36 cellular contexts compared by ENCODE assay signal in genomic region chr1:11778336-11778735, GRCh38. TPM values are rescaled to one million over a fixed set of nuclear protein-coding genes. Genes with fewer than 3 reads are reported as not detected.
"Had no signal": no experiment of that assay in that cellular context is flagged by ENCODE, and none has a peak within 500 bp of the region (broad histone marks: within the 10 kb centered on the region; RNA-seq: fewer than 3 reads in every experiment).

No MANE protein-coding gene starts in this region.

- H3K36me3 ChIP-seq: adrenal gland, brain microvascular endothelial cell, breast epithelium had no signal

- H3K4me3 ChIP-seq: adrenal gland, body of pancreas, breast epithelium had no signal

- ATAC-seq: activated CD8-positive, alpha-beta T cell treated with anti-CD3 and anti-CD28 coated beads for 36 hours; activated naive CD4-positive, alpha-beta T cell treated with anti-CD3 and anti-CD28 coated beads, Interleukin-2, amount 50 U/mL, for 72 hours; activated T-cell treated with anti-CD3 and anti-CD28 coated beads, Interleukin-2, amount 50 U/mL, for 4 hours; activated T-cell treated with anti-CD3 and anti-CD28 coated beads, Interleukin-2, amount 50 U/mL, for 72 hours; activated T-helper 17 cell treated with anti-CD3 and anti-CD28 coated beads, Interleukin-2, amount 50 U/mL, for 72 hours; body of pancreas had no signal

- FAIRE-seq: astrocyte, TTC549 had no signal

- H3K27ac ChIP-seq: adrenal gland, body of pancreas, brain microvascular endothelial cell, breast epithelium, VCaP had no signal

- H3K27me3 ChIP-seq: adrenal gland, body of pancreas, brain microvascular endothelial cell, breast epithelium had no signal

- H3K9me3 ChIP-seq: adrenal gland, body of pancreas, breast epithelium had no signal

- DNase-seq: activated B cell treated with CpG ODN at 0.5 μM for 24 hours; activated CD4-positive, alpha-beta memory T cell treated with anti-CD3 and anti-CD28 coated beads for 36 hours; activated CD4-positive, alpha-beta T cell treated with anti-CD3 and anti-CD28 coated beads for 4 hours; activated CD4-positive, alpha-beta T cell treated with anti-CD3 and anti-CD28 coated beads, Interleukin-2, amount 10 ng/mL, durations not matched to agents 24 days and 14 days; activated CD4-positive, alpha-beta T cell treated with anti-CD3 and anti-CD28 coated beads, Interleukin-2, amount 50 U/mL, for 1 hour; activated CD4-positive, alpha-beta T cell treated with anti-CD3 and anti-CD28 coated beads, Interleukin-2, amount 50 U/mL, for 4 hours; activated CD4-positive, CD25-positive, alpha-beta regulatory T cell treated with anti-CD3 and anti-CD28 coated beads, Interleukin-2, amount 50 U/mL, for 72 hours; activated CD8-positive, alpha-beta memory T cell treated with anti-CD3 and anti-CD28 coated beads, Interleukin-2, amount 50 U/mL, for 4 hours; activated CD8-positive, alpha-beta T cell treated with anti-CD3 and anti-CD28 coated beads for 36 hours; activated effector memory CD4-positive, alpha-beta T cell treated with anti-CD3 and anti-CD28 coated beads, Interleukin-2, amount 50 U/mL, for 16 hours; activated gamma-delta T cell treated with Interleukin-2 at 50 U/mL for 16 hours; activated naive CD4-positive, alpha-beta T cell; activated naive CD4-positive, alpha-beta T cell treated with anti-CD3 and anti-CD28 coated beads for 36 hours; activated naive CD4-positive, alpha-beta T cell treated with anti-CD3 and anti-CD28 coated beads, Interleukin-2, amount 50 U/mL, for 16 hours; activated naive CD8-positive, alpha-beta T cell treated with anti-CD3 and anti-CD28 coated beads for 36 hours; activated T-cell treated with anti-CD3 and anti-CD28 coated beads for 4 hours; activated T-cell treated with anti-CD3 and anti-CD28 coated beads, Interleukin-2, amount 50 U/mL, for 1 hour; activated T-cell treated with anti-CD3 and anti-CD28 coated beads, Interleukin-2, amount 50 U/mL, for 4 hours; activated T-cell treated with anti-CD3 and anti-CD28 coated beads, Interleukin-2, amount 50 U/mL, for 72 hours; adrenal gland; amniotic stem cell; aorta; body of pancreas; brain microvascular endothelial cell; central memory CD4-positive, alpha-beta T cell; T-helper 1 cell; T-helper 2 cell; T-helper 9 cell had no signal

- H3K4me1 ChIP-seq: adrenal gland, body of pancreas, breast epithelium had no signal

RNA-seq across cellular contexts. Expression of gene C1orf167, which starts 16.3 kb away (rescaled TPM):
- total RNA-seq: activated B cell treated with CpG ODN at 0.5 μM for 24 hours; activated CD4-positive, alpha-beta memory T cell treated with anti-CD3 and anti-CD28 coated beads for 36 hours; activated CD4-positive, alpha-beta T cell treated with anti-CD3 and anti-CD28 coated beads, Interleukin-2, amount 10 ng/mL, durations not matched to agents 24 days and 14 days; activated CD8-positive, alpha-beta memory T cell treated with anti-CD3 and anti-CD28 coated beads for 36 hours; activated CD8-positive, alpha-beta T cell treated with anti-CD3 and anti-CD28 coated beads for 36 hours; activated naive CD4-positive, alpha-beta T cell treated with anti-CD3 and anti-CD28 coated beads for 36 hours; activated naive CD4-positive, alpha-beta T cell treated with anti-CD3 and anti-CD28 coated beads, Interleukin-2, amount 50 U/mL, for 72 hours; activated naive CD8-positive, alpha-beta T cell treated with anti-CD3 and anti-CD28 coated beads for 36 hours; activated T-cell treated with anti-CD3 and anti-CD28 coated beads, Interleukin-2, amount 50 U/mL, for 4 hours; activated T-helper 1 cell treated with anti-CD3 and anti-CD28 coated beads, Interleukin-12 subunit alpha, Interleukin-12 subunit beta, Interleukin-2, Interleukin-4 antibody, amounts not matched to agents 30 ng/mL and 10 ng/mL and 1 ng/mL, durations not matched to agents 14 hours and 24 hours and 36 hours; activated T-helper 17 cell treated with anti-CD3 and anti-CD28 coated beads, Interleukin-2, amount 50 U/mL, for 72 hours; astrocyte; body of pancreas had no signal
